Comparison of ENCODE assay signal across 1 cellular context in the genomic region with DNA sequence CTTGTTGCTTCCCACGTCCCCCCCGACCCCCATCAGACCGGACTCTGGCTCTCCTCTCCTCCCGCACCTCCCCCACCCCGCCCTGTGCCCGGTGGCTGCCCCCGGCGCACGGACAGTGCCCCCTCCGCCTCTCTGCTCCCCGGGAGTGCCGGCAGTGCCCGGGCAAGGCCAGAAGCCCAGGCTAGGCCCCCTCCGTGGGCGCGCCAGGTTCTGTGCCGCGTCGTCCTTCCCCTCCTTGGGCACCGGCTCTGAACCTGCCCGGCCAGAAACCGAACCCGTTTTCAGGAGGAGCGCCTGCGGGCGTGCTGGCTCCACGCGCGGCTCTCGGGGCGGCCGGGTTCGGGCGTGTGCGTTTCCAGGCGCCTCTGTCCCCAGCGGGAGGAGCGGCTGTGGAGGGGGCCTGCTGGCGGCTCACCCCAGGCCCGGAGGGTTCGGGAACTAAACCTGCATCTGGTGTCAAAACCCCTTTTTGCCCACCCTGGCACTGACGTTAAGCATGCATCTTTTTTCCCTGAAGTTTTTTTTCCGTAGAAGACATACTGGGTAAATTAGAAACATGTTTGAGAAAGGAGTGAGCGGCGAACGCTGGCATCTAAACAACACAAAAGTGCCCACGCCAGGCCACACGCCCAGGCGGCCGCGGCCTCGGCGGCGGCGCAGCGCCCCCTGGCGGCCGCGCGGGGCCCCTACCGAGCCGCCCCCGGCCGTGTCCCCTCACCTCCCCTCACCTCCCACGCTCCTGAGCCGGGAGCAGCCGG.
TF ChIP-seq lines count a peak whose summit lies in the region.

No MANE protein-coding gene starts in this region.

TF ChIP-seq in H1, 55 proteins besides CTCF, POLR2A, EP300 and RAD21 (continued from another document):
- TF ChIP-seq, protein P1, sequence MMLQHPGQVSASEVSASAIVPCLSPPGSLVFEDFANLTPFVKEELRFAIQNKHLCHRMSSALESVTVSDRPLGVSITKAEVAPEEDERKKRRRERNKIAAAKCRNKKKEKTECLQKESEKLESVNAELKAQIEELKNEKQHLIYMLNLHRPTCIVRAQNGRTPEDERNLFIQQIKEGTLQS (IDR thresholded peaks at IDR 0.05; ENCODE audit: insufficient read depth, low read depth, low read length): no peak
- TF ChIP-seq JUND (IDR thresholded peaks at IDR 0.05; ENCODE audit: low read length) (no peak), EZH2 (IDR thresholded peaks at IDR 0.05; ENCODE audit: low read depth, low read length, severe bottlenecking) (no peak), SIN3A (conservative IDR thresholded peaks at IDR 0.05 in 1 of 2, IDR thresholded peaks at IDR 0.05 in 1 of 2; ENCODE audit: low read depth in 1 of 2, low read length in 2 of 2) (0 out of 4 replicates have a peak, but pooled peaks of 1 of the 2 experiments have one; percentile 22), RNF2 (IDR thresholded peaks at IDR 0.05; ENCODE audit: borderline replicate concordance, low read depth, low read length, missing control alignments, poor library complexity, severe bottlenecking) (no peak), RBBP5 (IDR thresholded peaks at IDR 0.05; ENCODE audit: borderline replicate concordance, low read depth, low read length) (0 out of 2 replicates have a peak, but pooled peaks have one; percentile 31), BACH1 (IDR thresholded peaks at IDR 0.05; ENCODE audit: low read length) (peak; percentile 73; the same call in 1 of the 2 replicates), EGR1 (IDR thresholded peaks at IDR 0.05; ENCODE audit: borderline replicate concordance, low read depth, low read length) (peak; percentile 68), CBX5 (IDR thresholded peaks at IDR 0.05; ENCODE audit: low read depth, low read length) (no peak), PHF8 (conservative IDR thresholded peaks at IDR 0.05; ENCODE audit: low read depth, low read length) (0 out of 2 replicates have a peak, but pooled peaks have one; percentile 25), YY1 (IDR thresholded peaks at IDR 0.05; ENCODE audit: low read depth, low read length) (no peak), POU5F1 (IDR thresholded peaks at IDR 0.05; ENCODE audit: low read depth, low read length) (no peak), POLR2AphosphoS5 (IDR thresholded peaks at IDR 0.05; ENCODE audit: low read depth, low read length) (no peak), KDM4A (IDR thresholded peaks at IDR 0.05; ENCODE audit: low read depth, low read length, severe bottlenecking) (peak; percentile 78), TBP (IDR thresholded peaks at IDR 0.05; ENCODE audit: low read depth, low read length) (no peak), NANOG (IDR thresholded peaks at IDR 0.05; ENCODE audit: insufficient read depth, low read depth, low read length, poor library complexity, severe bottlenecking) (no peak), TEAD4 (IDR thresholded peaks at IDR 0.05; ENCODE audit: low read depth, low read length) (no peak), KDM1A (IDR thresholded peaks at IDR 0.05; ENCODE audit: borderline replicate concordance, low read length) (no peak), KDM5A (IDR thresholded peaks at IDR 0.05; ENCODE audit: low read length) (no peak)
- TF ChIP-seq, protein P2, sequence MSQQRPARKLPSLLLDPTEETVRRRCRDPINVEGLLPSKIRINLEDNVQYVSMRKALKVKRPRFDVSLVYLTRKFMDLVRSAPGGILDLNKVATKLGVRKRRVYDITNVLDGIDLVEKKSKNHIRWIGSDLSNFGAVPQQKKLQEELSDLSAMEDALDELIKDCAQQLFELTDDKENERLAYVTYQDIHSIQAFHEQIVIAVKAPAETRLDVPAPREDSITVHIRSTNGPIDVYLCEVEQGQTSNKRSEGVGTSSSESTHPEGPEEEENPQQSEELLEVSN (IDR thresholded peaks at IDR 0.05): no peak
- TF ChIP-seq, protein P3, sequence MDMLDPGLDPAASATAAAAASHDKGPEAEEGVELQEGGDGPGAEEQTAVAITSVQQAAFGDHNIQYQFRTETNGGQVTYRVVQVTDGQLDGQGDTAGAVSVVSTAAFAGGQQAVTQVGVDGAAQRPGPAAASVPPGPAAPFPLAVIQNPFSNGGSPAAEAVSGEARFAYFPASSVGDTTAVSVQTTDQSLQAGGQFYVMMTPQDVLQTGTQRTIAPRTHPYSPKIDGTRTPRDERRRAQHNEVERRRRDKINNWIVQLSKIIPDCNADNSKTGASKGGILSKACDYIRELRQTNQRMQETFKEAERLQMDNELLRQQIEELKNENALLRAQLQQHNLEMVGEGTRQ (IDR thresholded peaks at IDR 0.05; ENCODE audit: low read length): no peak
- TF ChIP-seq, protein P4, sequence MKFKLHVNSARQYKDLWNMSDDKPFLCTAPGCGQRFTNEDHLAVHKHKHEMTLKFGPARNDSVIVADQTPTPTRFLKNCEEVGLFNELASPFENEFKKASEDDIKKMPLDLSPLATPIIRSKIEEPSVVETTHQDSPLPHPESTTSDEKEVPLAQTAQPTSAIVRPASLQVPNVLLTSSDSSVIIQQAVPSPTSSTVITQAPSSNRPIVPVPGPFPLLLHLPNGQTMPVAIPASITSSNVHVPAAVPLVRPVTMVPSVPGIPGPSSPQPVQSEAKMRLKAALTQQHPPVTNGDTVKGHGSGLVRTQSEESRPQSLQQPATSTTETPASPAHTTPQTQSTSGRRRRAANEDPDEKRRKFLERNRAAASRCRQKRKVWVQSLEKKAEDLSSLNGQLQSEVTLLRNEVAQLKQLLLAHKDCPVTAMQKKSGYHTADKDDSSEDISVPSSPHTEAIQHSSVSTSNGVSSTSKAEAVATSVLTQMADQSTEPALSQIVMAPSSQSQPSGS (IDR thresholded peaks at IDR 0.05; ENCODE audit: low read length): no peak
- TF ChIP-seq, protein P5, sequence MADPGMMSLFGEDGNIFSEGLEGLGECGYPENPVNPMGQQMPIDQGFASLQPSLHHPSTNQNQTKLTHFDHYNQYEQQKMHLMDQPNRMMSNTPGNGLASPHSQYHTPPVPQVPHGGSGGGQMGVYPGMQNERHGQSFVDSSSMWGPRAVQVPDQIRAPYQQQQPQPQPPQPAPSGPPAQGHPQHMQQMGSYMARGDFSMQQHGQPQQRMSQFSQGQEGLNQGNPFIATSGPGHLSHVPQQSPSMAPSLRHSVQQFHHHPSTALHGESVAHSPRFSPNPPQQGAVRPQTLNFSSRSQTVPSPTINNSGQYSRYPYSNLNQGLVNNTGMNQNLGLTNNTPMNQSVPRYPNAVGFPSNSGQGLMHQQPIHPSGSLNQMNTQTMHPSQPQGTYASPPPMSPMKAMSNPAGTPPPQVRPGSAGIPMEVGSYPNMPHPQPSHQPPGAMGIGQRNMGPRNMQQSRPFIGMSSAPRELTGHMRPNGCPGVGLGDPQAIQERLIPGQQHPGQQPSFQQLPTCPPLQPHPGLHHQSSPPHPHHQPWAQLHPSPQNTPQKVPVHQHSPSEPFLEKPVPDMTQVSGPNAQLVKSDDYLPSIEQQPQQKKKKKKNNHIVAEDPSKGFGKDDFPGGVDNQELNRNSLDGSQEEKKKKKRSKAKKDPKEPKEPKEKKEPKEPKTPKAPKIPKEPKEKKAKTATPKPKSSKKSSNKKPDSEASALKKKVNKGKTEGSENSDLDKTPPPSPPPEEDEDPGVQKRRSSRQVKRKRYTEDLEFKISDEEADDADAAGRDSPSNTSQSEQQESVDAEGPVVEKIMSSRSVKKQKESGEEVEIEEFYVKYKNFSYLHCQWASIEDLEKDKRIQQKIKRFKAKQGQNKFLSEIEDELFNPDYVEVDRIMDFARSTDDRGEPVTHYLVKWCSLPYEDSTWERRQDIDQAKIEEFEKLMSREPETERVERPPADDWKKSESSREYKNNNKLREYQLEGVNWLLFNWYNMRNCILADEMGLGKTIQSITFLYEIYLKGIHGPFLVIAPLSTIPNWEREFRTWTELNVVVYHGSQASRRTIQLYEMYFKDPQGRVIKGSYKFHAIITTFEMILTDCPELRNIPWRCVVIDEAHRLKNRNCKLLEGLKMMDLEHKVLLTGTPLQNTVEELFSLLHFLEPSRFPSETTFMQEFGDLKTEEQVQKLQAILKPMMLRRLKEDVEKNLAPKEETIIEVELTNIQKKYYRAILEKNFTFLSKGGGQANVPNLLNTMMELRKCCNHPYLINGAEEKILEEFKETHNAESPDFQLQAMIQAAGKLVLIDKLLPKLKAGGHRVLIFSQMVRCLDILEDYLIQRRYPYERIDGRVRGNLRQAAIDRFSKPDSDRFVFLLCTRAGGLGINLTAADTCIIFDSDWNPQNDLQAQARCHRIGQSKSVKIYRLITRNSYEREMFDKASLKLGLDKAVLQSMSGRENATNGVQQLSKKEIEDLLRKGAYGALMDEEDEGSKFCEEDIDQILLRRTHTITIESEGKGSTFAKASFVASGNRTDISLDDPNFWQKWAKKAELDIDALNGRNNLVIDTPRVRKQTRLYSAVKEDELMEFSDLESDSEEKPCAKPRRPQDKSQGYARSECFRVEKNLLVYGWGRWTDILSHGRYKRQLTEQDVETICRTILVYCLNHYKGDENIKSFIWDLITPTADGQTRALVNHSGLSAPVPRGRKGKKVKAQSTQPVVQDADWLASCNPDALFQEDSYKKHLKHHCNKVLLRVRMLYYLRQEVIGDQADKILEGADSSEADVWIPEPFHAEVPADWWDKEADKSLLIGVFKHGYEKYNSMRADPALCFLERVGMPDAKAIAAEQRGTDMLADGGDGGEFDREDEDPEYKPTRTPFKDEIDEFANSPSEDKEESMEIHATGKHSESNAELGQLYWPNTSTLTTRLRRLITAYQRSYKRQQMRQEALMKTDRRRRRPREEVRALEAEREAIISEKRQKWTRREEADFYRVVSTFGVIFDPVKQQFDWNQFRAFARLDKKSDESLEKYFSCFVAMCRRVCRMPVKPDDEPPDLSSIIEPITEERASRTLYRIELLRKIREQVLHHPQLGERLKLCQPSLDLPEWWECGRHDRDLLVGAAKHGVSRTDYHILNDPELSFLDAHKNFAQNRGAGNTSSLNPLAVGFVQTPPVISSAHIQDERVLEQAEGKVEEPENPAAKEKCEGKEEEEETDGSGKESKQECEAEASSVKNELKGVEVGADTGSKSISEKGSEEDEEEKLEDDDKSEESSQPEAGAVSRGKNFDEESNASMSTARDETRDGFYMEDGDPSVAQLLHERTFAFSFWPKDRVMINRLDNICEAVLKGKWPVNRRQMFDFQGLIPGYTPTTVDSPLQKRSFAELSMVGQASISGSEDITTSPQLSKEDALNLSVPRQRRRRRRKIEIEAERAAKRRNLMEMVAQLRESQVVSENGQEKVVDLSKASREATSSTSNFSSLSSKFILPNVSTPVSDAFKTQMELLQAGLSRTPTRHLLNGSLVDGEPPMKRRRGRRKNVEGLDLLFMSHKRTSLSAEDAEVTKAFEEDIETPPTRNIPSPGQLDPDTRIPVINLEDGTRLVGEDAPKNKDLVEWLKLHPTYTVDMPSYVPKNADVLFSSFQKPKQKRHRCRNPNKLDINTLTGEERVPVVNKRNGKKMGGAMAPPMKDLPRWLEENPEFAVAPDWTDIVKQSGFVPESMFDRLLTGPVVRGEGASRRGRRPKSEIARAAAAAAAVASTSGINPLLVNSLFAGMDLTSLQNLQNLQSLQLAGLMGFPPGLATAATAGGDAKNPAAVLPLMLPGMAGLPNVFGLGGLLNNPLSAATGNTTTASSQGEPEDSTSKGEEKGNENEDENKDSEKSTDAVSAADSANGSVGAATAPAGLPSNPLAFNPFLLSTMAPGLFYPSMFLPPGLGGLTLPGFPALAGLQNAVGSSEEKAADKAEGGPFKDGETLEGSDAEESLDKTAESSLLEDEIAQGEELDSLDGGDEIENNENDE (IDR thresholded peaks at IDR 0.05; ENCODE audit: insufficient replicate concordance, low read length): no peak
